28 cellular contexts compared by ENCODE assay signal in genomic region chr6:146862508-146862919, GRCh38.
"Had no signal": no experiment of that assay in that cellular context is flagged by ENCODE, and none has a peak within 500 bp of the region (broad histone marks: within the 10 kb centered on the region; RNA-seq: fewer than 3 reads in every experiment).

No MANE protein-coding gene starts in this region.

- H3K27me3 Mint-ChIP-seq: dendritic cell treated with granulocyte-macrophage colony-stimulating factor and Interleukin-4, amounts not matched to agents 40 ng/mL and 50 ng/mL, for 4 days; effector memory CD8-positive, alpha-beta T cell had no signal

- DNase-seq: colonic mucosa; cortex of kidney; dermis blood vessel endothelial cell; dorsolateral prefrontal cortex; effector CD4-positive, alpha-beta T cell; effector CD8-positive, alpha-beta T cell; effector memory CD4-positive, alpha-beta T cell; effector memory CD8-positive, alpha-beta T cell; endodermal cell; erythroblast; esophagus squamous epithelium; foreskin fibroblast; foreskin keratinocyte; foreskin melanocyte; gastrocnemius medialis; glutamatergic neuron; head of caudate nucleus; heart left ventricle; heart right ventricle had no signal

- H3K9me3 ChIP-seq: colonic mucosa, esophagus muscularis mucosa, esophagus squamous epithelium, gastrocnemius medialis, gastroesophageal sphincter had no signal

- H3K27ac ChIP-seq: colonic mucosa, coronary artery, epithelial cell of prostate, esophagus muscularis mucosa, esophagus squamous epithelium, foreskin keratinocyte, gastrocnemius medialis, gastroesophageal sphincter, heart left ventricle, heart right ventricle had no signal

- H3K4me3 ChIP-seq: colonic mucosa, coronary artery, dorsolateral prefrontal cortex, esophagus muscularis mucosa, esophagus squamous epithelium, gastrocnemius medialis, gastroesophageal sphincter, heart left ventricle, heart right ventricle had no signal

- H3K27me3 ChIP-seq: colonic mucosa, dorsolateral prefrontal cortex, esophagus muscularis mucosa, esophagus squamous epithelium, foreskin keratinocyte, gastrocnemius medialis, gastroesophageal sphincter, heart left ventricle, heart right ventricle had no signal

- H3K27ac Mint-ChIP-seq: dendritic cell treated with granulocyte-macrophage colony-stimulating factor and Interleukin-4, amounts not matched to agents 40 ng/mL and 50 ng/mL, for 4 days; effector memory CD8-positive, alpha-beta T cell; endodermal cell had no signal

- H3K36me3 ChIP-seq: colonic mucosa, esophagus muscularis mucosa, esophagus squamous epithelium, gastrocnemius medialis, gastroesophageal sphincter, heart left ventricle, heart right ventricle had no signal

- FAIRE-seq: colon, endometrium, frontal cortex had no signal

- H3K9me3 Mint-ChIP-seq: dendritic cell treated with granulocyte-macrophage colony-stimulating factor and Interleukin-4, amounts not matched to agents 40 ng/mL and 50 ng/mL, for 4 days; effector memory CD8-positive, alpha-beta T cell; endodermal cell had no signal

- H3K4me1 ChIP-seq: colonic mucosa, foreskin keratinocyte had no signal

- H3K4me3 Mint-ChIP-seq: dendritic cell treated with granulocyte-macrophage colony-stimulating factor and Interleukin-4, amounts not matched to agents 40 ng/mL and 50 ng/mL, for 4 days; effector memory CD8-positive, alpha-beta T cell; endodermal cell had no signal

- ATAC-seq: effector memory CD8-positive, alpha-beta T cell; esophagus mucosa; foreskin keratinocyte; gastrocnemius medialis; gastroesophageal sphincter; heart left ventricle; heart right ventricle had no signal
